Comparison of ENCODE assay signal across 15 cellular contexts in genomic region chr7:80767655-80768054, GRCh38.
DNase-seq lines count a peak whose midpoint lies in the region; ATAC-seq, FAIRE-seq and TF ChIP-seq lines count a peak whose summit lies in the region.
"Had no signal": no experiment of that assay in that cellular context is flagged by ENCODE, and none has a peak within 500 bp of the region (broad histone marks: within the 10 kb centered on the region; RNA-seq: fewer than 3 reads in every experiment).

No MANE protein-coding gene starts in this region.

- no peaks in the 10 kb centered on the region for H3K9me3 ChIP-seq in sigmoid colon
- H3K9me3 ChIP-seq: BLaER1 had no signal

- FAIRE-seq in endometrium (lab: Jason Lieb, UNC), result peak; percentile 99
- FAIRE-seq: GM12891 had no signal

- no peak for TF ChIP-seq EP300 in sigmoid colon (IDR thresholded peaks at IDR 0.05)

- WGBS in sigmoid colon, 2 donors, result 20 to 42% methylated on average over 1 of the region's 1 CpG

- no peak for TF ChIP-seq CTCF in C4-2B (conservative IDR thresholded peaks at IDR 0.05)
- no peak for TF ChIP-seq CTCF in LNCaP clone FGC (IDR thresholded peaks at IDR 0.05; ENCODE audit: control insufficient read depth, extremely low read depth, insufficient read depth)
- TF ChIP-seq CTCF in sigmoid colon (IDR thresholded peaks at IDR 0.05), result no peak

- intact Hi-C loops in sigmoid colon (cut with DNase I), result no loop called here

- H3K4me1 ChIP-seq in sigmoid colon, result peaks cover 0 to 80% (median 63%) of the 10 kb centered on the region in 4 donors
- H3K4me1 ChIP-seq: BLaER1 had no signal

- no peak for ATAC-seq in HG02759 (IDR thresholded peaks at IDR 0.05; ENCODE audit: unreplicated experiment)
- ATAC-seq: GM23338 had no signal

- H3K27me3 ChIP-seq in sigmoid colon, result no peaks in the 10 kb centered on the region
- H3K27me3 ChIP-seq: BLaER1 had no signal

- H3K36me3 ChIP-seq in sigmoid colon, result no peaks in the 10 kb centered on the region
- H3K36me3 ChIP-seq: BLaER1 had no signal

- peak; percentile 73 for DNase-seq in LNCaP clone FGC (ENCODE audit: low read depth)
- no peak for DNase-seq in sigmoid colon
- DNase-seq in NCI-H2171 (lab: John Stamatoyannopoulos, UW), result no peak
- no peak for DNase-seq in activated naive CD4-positive, alpha-beta T cell treated with Interleukin-2 at 50 U/mL for 16 hours
- DNase-seq: 8988T; AML-193; CD4-positive, CD25-positive, alpha-beta regulatory T cell; H7 had no signal

- no peak overlapping the region for H3K4me3 ChIP-seq in LNCaP clone FGC (ENCODE audit: low read depth, low read length)
- no peak overlapping the region for H3K4me3 ChIP-seq in sigmoid colon
- H3K4me3 ChIP-seq: BLaER1, GM23338 had no signal

- TF ChIP-seq POLR2A in sigmoid colon (IDR thresholded peaks at IDR 0.05), result no peak

- H3K27ac ChIP-seq in C4-2B, result peak overlapping the region; percentile 78
- H3K27ac ChIP-seq in sigmoid colon, result peak overlapping the region in 3 of 4 donors; percentile 53 to 90 (median 87)
- H3K27ac ChIP-seq: BLaER1, HL-60 had no signal
